ENCODE assay signal across 9 cellular contexts in genomic region chr10:125720002-125720382, GRCh38. TPM values are rescaled to one million over a fixed set of nuclear protein-coding genes. Genes with fewer than 3 reads are reported as not detected.
DNase-seq lines count a peak whose midpoint lies in the region; ATAC-seq and TF ChIP-seq lines count a peak whose summit lies in the region.
"Had no signal": no experiment of that assay in that cellular context is flagged by ENCODE, and none has a peak within 500 bp of the region (broad histone marks: within the 10 kb centered on the region; RNA-seq: fewer than 3 reads in every experiment).

No MANE protein-coding gene starts in this region.

- POLR2A ChIA-PET in CD8-positive, alpha-beta T cell (lab: Charles Lee) = interaction anchor here (0.6 to 1.3 kb wide), 5 partner anchors 22 to 803 kb away, joined by 3 to 11 read pairs (median 3); partner anchors contain the start of genes BCCIP and UROS
- POLR2A ChIA-PET in naive thymus-derived CD8-positive, alpha-beta T cell (lab: Charles Lee) = interaction anchor here (0.6 to 1.8 kb wide), 2 partner anchors 103 to 912 kb away, joined by 3 to 39 read pairs; partner anchors contain the start of genes BCCIP and UROS

- peaks cover 39% of the 10 kb centered on the region for H3K4me1 ChIP-seq in CD8-positive, alpha-beta T cell (ENCODE audit: insufficient read depth, low read length)

- no peaks in the 10 kb centered on the region for H3K9me3 ChIP-seq in CD8-positive, alpha-beta T cell (ENCODE audit: low read length)

- CTCF ChIA-PET in CD8-positive, alpha-beta T cell (lab: Charles Lee) = no interaction called here

- peak overlapping the region; percentile 99 for H3K27ac Mint-ChIP-seq in CD8-positive, alpha-beta T cell
- peak overlapping the region; percentile 97 to 100 (median 99) for H3K27ac Mint-ChIP-seq in naive thymus-derived CD8-positive, alpha-beta T cell

- no peak for DNase-seq in CD8-positive, alpha-beta T cell
- no peak for DNase-seq in LNCaP clone FGC (ENCODE audit: low read depth)
- DNase-seq in dorsolateral prefrontal cortex = peak in 1 of 10 donors; percentile 12
- no peak for DNase-seq in naive thymus-derived CD8-positive, alpha-beta T cell
- no peak for DNase-seq in effector CD8-positive, alpha-beta T cell (lab: John Stamatoyannopoulos, UW)
- no peak for DNase-seq in stimulated activated CD4-positive, alpha-beta T cell treated with anti-CD3 and anti-CD28 coated beads, Interleukin-4, amount 100 ng/mL, for 1 hour

- H3K27ac ChIP-seq in CD8-positive, alpha-beta T cell (ENCODE audit: low read depth, low read length) = peak overlapping the region; percentile 91
- H3K27ac ChIP-seq in dorsolateral prefrontal cortex = peak overlapping the region in 56 of 59 donors; percentile 54 to 96 (median 89)

- peaks cover 2% of the 10 kb centered on the region for H3K9me3 Mint-ChIP-seq in CD8-positive, alpha-beta T cell
- peaks cover 0 to 10% (median 0%) of the 10 kb centered on the region in 9 donors for H3K9me3 Mint-ChIP-seq in naive thymus-derived CD8-positive, alpha-beta T cell

- H3K4me3 Mint-ChIP-seq in CD8-positive, alpha-beta T cell = peak overlapping the region; percentile 99
- H3K4me3 Mint-ChIP-seq in naive thymus-derived CD8-positive, alpha-beta T cell = peak overlapping the region; percentile 96 to 100 (median 98)

- H3K36me3 Mint-ChIP-seq in CD8-positive, alpha-beta T cell = peaks cover 44% of the 10 kb centered on the region
- peaks cover 4 to 37% (median 16%) of the 10 kb centered on the region in 3 donors for H3K36me3 Mint-ChIP-seq in naive thymus-derived CD8-positive, alpha-beta T cell

- TF ChIP-seq CTCF in CD8-positive, alpha-beta T cell (IDR thresholded peaks at IDR 0.05) = no peak
- no peak for TF ChIP-seq CTCF in LNCaP clone FGC (IDR thresholded peaks at IDR 0.05; ENCODE audit: control insufficient read depth, extremely low read depth, insufficient read depth)
- no peak for TF ChIP-seq CTCF in dorsolateral prefrontal cortex (IDR thresholded peaks at IDR 0.05 in 54 of 56, conservative IDR thresholded peaks at IDR 0.05 in 2 of 56; ENCODE audit: low read depth in 1 of 56, partially characterized antibody in 56 of 56)

- peak overlapping the region; percentile 78 for H3K4me3 ChIP-seq in CD8-positive, alpha-beta T cell (ENCODE audit: low read depth, low read length)
- H3K4me3 ChIP-seq in LNCaP clone FGC (ENCODE audit: low read depth, low read length) = peak overlapping the region; percentile 77
- H3K4me3 ChIP-seq in dorsolateral prefrontal cortex = peak overlapping the region; percentile 67 to 100 (median 95)

- H3K27me3 Mint-ChIP-seq in CD8-positive, alpha-beta T cell (ENCODE audit: low read depth) = no peaks in the 10 kb centered on the region
- H3K27me3 Mint-ChIP-seq in naive thymus-derived CD8-positive, alpha-beta T cell = no peaks in the 10 kb centered on the region

- intact Hi-C loops in CD8-positive, alpha-beta T cell (cut with DNase I, micrococcal nuclease) = loop anchor here in 1 of 2 experiments (5.0 kb wide), 1 partner anchor 918 kb away; the partner anchor contains the start of gene ABRAXAS2
- intact Hi-C loops in dorsolateral prefrontal cortex (cut with DNase I) = loop anchor here (5.0 to 10.0 kb wide), 2 partner anchors 102 to 105 kb away; partner anchors contain the start of genes BCCIP (in 2 of the 2) and UROS (in 2 of the 2)

- H3K27me3 ChIP-seq in CD8-positive, alpha-beta T cell (ENCODE audit: insufficient read depth, low read length) = no peaks in the 10 kb centered on the region
- no peaks in the 10 kb centered on the region for H3K27me3 ChIP-seq in dorsolateral prefrontal cortex

- peaks cover 36% of the 10 kb centered on the region for H3K4me1 Mint-ChIP-seq in CD8-positive, alpha-beta T cell (ENCODE audit: low read depth)
- H3K4me1 Mint-ChIP-seq in naive thymus-derived CD8-positive, alpha-beta T cell = peaks cover 11 to 40% (median 30%) of the 10 kb centered on the region in 4 donors

- ATAC-seq in CD8-positive, alpha-beta T cell = no peak
- no peak for ATAC-seq in naive thymus-derived CD8-positive, alpha-beta T cell
- ATAC-seq in GM18519 (IDR thresholded peaks at IDR 0.05; ENCODE audit: low FRiP score, unreplicated experiment) = no peak
- ATAC-seq in GM21529 (IDR thresholded peaks at IDR 0.05; ENCODE audit: unreplicated experiment) = no peak

- peaks cover 27% of the 10 kb centered on the region for H3K36me3 ChIP-seq in CD8-positive, alpha-beta T cell (ENCODE audit: insufficient read depth, low read length)

RNA-seq across cellular contexts. Expression of gene EDRF1, which starts 0.5 kb away (rescaled TPM):
- total RNA-seq in CD8-positive, alpha-beta T cell = 10 to 100 TPM; 46.9 to 49.0 TPM
- 10 to 100 TPM; 19.9 to 42.5 (median 31.0) TPM for total RNA-seq in dorsolateral prefrontal cortex
- 10 to 100 TPM; 58.1 to 61.4 TPM for total RNA-seq in naive thymus-derived CD8-positive, alpha-beta T cell
- polyA plus RNA-seq in naive thymus-derived CD8-positive, alpha-beta T cell = 10 to 100 TPM; 10.3 to 12.8 (median 11.6) TPM

RNA-seq across cellular contexts. Expression of gene TEX36, which starts 37.0 kb away (rescaled TPM):
- total RNA-seq in CD8-positive, alpha-beta T cell = not detected
- total RNA-seq in dorsolateral prefrontal cortex = not detected
- not detected for total RNA-seq in naive thymus-derived CD8-positive, alpha-beta T cell
- polyA plus RNA-seq in naive thymus-derived CD8-positive, alpha-beta T cell = not detected

RNA-seq across cellular contexts. Expression of gene MMP21, which starts 55.6 kb away (rescaled TPM):
- under 1 TPM; 0.27 to 0.28 TPM for total RNA-seq in CD8-positive, alpha-beta T cell
- total RNA-seq in dorsolateral prefrontal cortex = 1 to 10 TPM in 1 of 120 experiments, under 1 TPM in 61, not detected in 58; 0.17 to 1.1 (median 0.39) TPM
- under 1 TPM; 0.18 to 0.71 TPM for total RNA-seq in naive thymus-derived CD8-positive, alpha-beta T cell
- polyA plus RNA-seq in naive thymus-derived CD8-positive, alpha-beta T cell = not detected
- total RNA-seq: M059J had no signal
